8 cellular contexts compared by ENCODE assay signal in the genomic region with DNA sequence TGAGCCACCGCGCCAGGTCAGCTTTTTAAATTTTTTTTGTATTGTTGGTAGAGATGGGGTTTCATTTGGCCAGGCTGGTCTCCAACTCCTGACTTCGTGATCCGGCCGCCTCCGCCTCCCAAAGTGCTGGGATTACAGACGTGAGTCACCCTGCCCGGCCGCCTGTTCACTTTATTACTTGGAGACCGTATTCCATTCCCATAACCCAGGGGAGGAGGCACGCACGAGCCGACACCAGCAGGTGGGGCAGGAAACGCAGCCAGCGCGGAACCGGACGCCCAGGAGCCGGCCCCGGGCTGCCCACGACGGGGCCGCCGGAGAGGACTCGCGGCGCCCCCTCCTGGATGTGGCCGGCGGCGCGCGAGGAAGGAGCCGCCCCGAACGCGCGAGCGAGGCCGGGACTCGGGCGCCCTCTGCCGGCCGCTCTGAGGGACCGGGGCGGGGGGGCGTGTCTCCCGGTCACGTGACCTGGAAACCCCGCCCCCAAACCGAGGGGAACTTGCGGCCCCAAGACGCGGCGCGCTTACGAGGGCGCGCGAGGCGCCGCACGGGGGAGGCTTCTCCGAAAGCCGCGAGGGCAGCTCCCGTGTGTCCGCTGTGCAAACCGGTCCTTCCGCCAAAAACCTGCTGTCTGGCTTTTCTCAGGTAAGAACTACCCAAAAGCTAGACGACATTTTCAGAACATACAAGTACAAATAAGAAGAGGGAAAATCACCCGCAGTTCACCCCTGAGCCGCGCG. TPM values are rescaled to one million over a fixed set of nuclear protein-coding genes. Genes with fewer than 3 reads are reported as not detected.
DNase-seq lines count a peak whose midpoint lies in the region; ATAC-seq and TF ChIP-seq lines count a peak whose summit lies in the region.

No MANE protein-coding gene starts in this region.

- H3K27ac ChIP-seq in OCI-LY1 (ENCODE audit: low read depth, low read length, poor library complexity, severe bottlenecking): no peak overlapping the region
- H3K27ac ChIP-seq in upper lobe of right lung: peak overlapping the region; percentile 82

- DNase-seq in GM06990 (ENCODE audit: extremely low read depth, insufficient read length) (peak; percentile 91), HEK293T (ENCODE audit: extremely low spot score) (peak; percentile 93), glutamatergic neuron (peak; percentile 74), posterior vena cava (ENCODE audit: low spot score) (peak; percentile 98), upper lobe of right lung (peak; percentile 96), cerebellar nuclear complex (lab: John Stamatoyannopoulos, UW) (no peak)
- peak; percentile 96 for DNase-seq in activated effector memory CD4-positive, alpha-beta T cell treated with anti-CD3 and anti-CD28 coated beads, Interleukin-2, amount 50 U/mL, for 16 hours

- H4K20me1 ChIP-seq in OCI-LY1 (ENCODE audit: insufficient read depth, low read length): no peaks in the 10 kb centered on the region

- peak; percentile 99 for ATAC-seq in upper lobe of right lung

- CTCF ChIA-PET in HEK293T (lab: Yijun Ruan, JAX): interaction anchor here (0.7 to 1.0 kb wide), 2 partner anchors 24 to 72 kb away, joined by 3 to 5 read pairs; no protein-coding TSS in a partner anchor

- intact Hi-C loops in posterior vena cava (cut with DNase I) (no loop called here), upper lobe of right lung (cut with DNase I) (no loop called here)

- H3K4me1 ChIP-seq in OCI-LY1 (ENCODE audit: insufficient read depth, low read length, severe bottlenecking) (no peaks in the 10 kb centered on the region), upper lobe of right lung (no peaks in the 10 kb centered on the region)

- H3K4me3 ChIP-seq in GM06990 (replicated peaks; ENCODE audit: low read depth, low read length) (no peak overlapping the region), OCI-LY1 (ENCODE audit: low read depth, low read length, poor library complexity, severe bottlenecking) (no peak overlapping the region), upper lobe of right lung (peak overlapping the region; percentile 39)

- POLR2A ChIA-PET in HEK293T (lab: Yijun Ruan, JAX): interaction anchor here (1.3 kb wide), 1 partner anchor 69 kb away, joined by 5 read pairs; the partner anchor contains the start of gene PTDSS2

- H3K4me2 ChIP-seq in OCI-LY1 (ENCODE audit: low read length): peak overlapping the region; percentile 49

- H3K79me2 ChIP-seq in OCI-LY1 (ENCODE audit: insufficient read depth, low read length): no peaks in the 10 kb centered on the region

- H3K27me3 ChIP-seq in GM06990 (replicated peaks; ENCODE audit: control insufficient read depth, insufficient read depth, low read length) (no peaks in the 10 kb centered on the region), OCI-LY1 (ENCODE audit: insufficient read depth, low read length) (no peaks in the 10 kb centered on the region), upper lobe of right lung (no peaks in the 10 kb centered on the region)

- peaks cover 7% of the 10 kb centered on the region for H3K27me3 Mint-ChIP-seq in glutamatergic neuron (ENCODE audit: unreplicated experiment)

- H3K36me3 ChIP-seq in GM06990 (ENCODE audit: control insufficient read depth, insufficient read depth, low read length) (no peaks in the 10 kb centered on the region; the same call in 1 of the 2 replicates), OCI-LY1 (ENCODE audit: insufficient read depth, low read length) (no peaks in the 10 kb centered on the region; the same call in 1 of the 2 replicates), upper lobe of right lung (no peaks in the 10 kb centered on the region)

- H3K27ac Mint-ChIP-seq in glutamatergic neuron (ENCODE audit: unreplicated experiment): peak overlapping the region; percentile 33

- H3K9me3 Mint-ChIP-seq in glutamatergic neuron (ENCODE audit: unreplicated experiment): peaks cover 14% of the 10 kb centered on the region

- H2AFZ ChIP-seq in OCI-LY1 (ENCODE audit: low read length): no peak overlapping the region

- H3K9me2 ChIP-seq in OCI-LY1 (ENCODE audit: low read depth, low read length): no peaks in the 10 kb centered on the region

- H3K9me3 ChIP-seq in OCI-LY1 (ENCODE audit: low read length) (0 out of 2 replicates have a peak, but pooled peaks cover 5% of the 10 kb centered on the region), upper lobe of right lung (no peaks in the 10 kb centered on the region)

- H3K4me1 Mint-ChIP-seq in glutamatergic neuron (ENCODE audit: low read depth, unreplicated experiment): no peaks in the 10 kb centered on the region

- peaks cover 22% of the 10 kb centered on the region for H3K36me3 Mint-ChIP-seq in glutamatergic neuron (ENCODE audit: unreplicated experiment)

- no peak overlapping the region for H3K4me3 Mint-ChIP-seq in glutamatergic neuron (ENCODE audit: unreplicated experiment)

- TF ChIP-seq CTCF in GM06990 (IDR thresholded peaks at IDR 0.05; ENCODE audit: insufficient read depth, low read length, poor library complexity, severe bottlenecking): peak; percentile 46
- peak; percentile 96 for TF ChIP-seq CTCF in OCI-LY1 (IDR thresholded peaks at IDR 0.05; ENCODE audit: low read length)
- peak; percentile 99 for TF ChIP-seq CTCF in glutamatergic neuron (IDR thresholded peaks at IDR 0.05; ENCODE audit: partially characterized antibody, unreplicated experiment)
- peak; percentile 100 for TF ChIP-seq CTCF in upper lobe of right lung (IDR thresholded peaks at IDR 0.05)

- H3K9ac ChIP-seq in OCI-LY1 (ENCODE audit: low read length): no peak overlapping the region

- H3F3A ChIP-seq in OCI-LY1 (ENCODE audit: insufficient read depth, low read length): no peaks in the 10 kb centered on the region

TF ChIP-seq in HEK293T, 16 proteins besides CTCF, POLR2A, EP300 and RAD21:
- TF ChIP-seq HDGF (IDR thresholded peaks at IDR 0.05; ENCODE audit: borderline replicate concordance): no peak
- TF ChIP-seq LEF1 (IDR thresholded peaks at IDR 0.05; ENCODE audit: borderline replicate concordance): peak; percentile 83; the same call in 1 of the 2 replicates
- TF ChIP-seq FOXK2 (IDR thresholded peaks at IDR 0.05): no peak
- TF ChIP-seq ARNT (IDR thresholded peaks at IDR 0.05): peak; percentile 54; the same call in 1 of the 2 replicates
- TF ChIP-seq FOXM1 (IDR thresholded peaks at IDR 0.05; ENCODE audit: borderline replicate concordance): peak; percentile 58; the same call in 1 of the 2 replicates
- TF ChIP-seq NFRKB (IDR thresholded peaks at IDR 0.05): no peak
- TF ChIP-seq SUZ12 (IDR thresholded peaks at IDR 0.05): no peak
- peak; percentile 91 for TF ChIP-seq L3MBTL2 (conservative IDR thresholded peaks at IDR 0.05)

RNA-seq across cellular contexts. Expression of gene RNH1, which starts 11.6 kb away (rescaled TPM):
- total RNA-seq in glutamatergic neuron (ENCODE audit: unreplicated experiment) (85.9 TPM), posterior vena cava (100 to 1,000 TPM; 197 to 209 TPM), upper lobe of right lung (245 TPM)

RNA-seq across cellular contexts. Expression of gene HRAS, which starts 16.7 kb away (rescaled TPM):
- total RNA-seq in glutamatergic neuron (ENCODE audit: unreplicated experiment) (140 TPM), posterior vena cava (10 to 100 TPM; 37.2 to 48.5 TPM), upper lobe of right lung (55.5 TPM)

RNA-seq across cellular contexts. Expression of gene LRRC56, which starts 18.7 kb away (rescaled TPM):
- total RNA-seq in glutamatergic neuron (ENCODE audit: unreplicated experiment): 2.6 TPM
- under 1 TPM; 0.43 to 0.56 TPM for total RNA-seq in posterior vena cava
- total RNA-seq in upper lobe of right lung: 3.2 TPM

RNA-seq across cellular contexts. Expression of gene LMNTD2, which starts 41.9 kb away (rescaled TPM):
- 2.3 TPM for total RNA-seq in glutamatergic neuron (ENCODE audit: unreplicated experiment)
- total RNA-seq in posterior vena cava: under 1 TPM; 0.43 to 0.56 TPM
- total RNA-seq in upper lobe of right lung: 5.9 TPM

RNA-seq across cellular contexts. Expression of gene RASSF7, which starts 42.1 kb away (rescaled TPM):
- total RNA-seq in glutamatergic neuron (ENCODE audit: unreplicated experiment) (9.4 TPM), posterior vena cava (1 to 10 TPM; 2.1 to 2.6 TPM), upper lobe of right lung (76.7 TPM)

Comparison
In these comparisons a context has a peak if more than half of its experiments do, and no peak if none do; other contexts are left out.
1. DNase-seq: peak in GM06990 (single experiment), HEK293T (single experiment), activated effector memory CD4-positive, alpha-beta T cell treated with anti-CD3 and anti-CD28 coated beads, Interleukin-2, amount 50 U/mL, for 16 hours (single experiment), glutamatergic neuron (single experiment), posterior vena cava (single experiment) and upper lobe of right lung (single experiment); none in cerebellar nuclear complex (0 of 2).
2. CTCF ChIP-seq: peak in every context shown above with its lines; median percentile 100 in upper lobe of right lung; 99 in glutamatergic neuron; 96 in OCI-LY1; 46 in GM06990.